25 cellular contexts compared by ENCODE assay signal in genomic region chr6:71452709-71453108, GRCh38.
"Had no signal": no experiment of that assay in that cellular context is flagged by ENCODE, and none has a peak within 500 bp of the region (broad histone marks: within the 10 kb centered on the region; RNA-seq: fewer than 3 reads in every experiment).

No MANE protein-coding gene starts in this region.

- ATAC-seq: heart right ventricle; left lobe of liver; natural killer cell treated with Interleukin-12 subunit alpha and Interleukin-12 subunit beta and Interleukin-15 and Interleukin-18, amount 100 ng/mL, for 72 hours; right cardiac atrium; sciatic nerve; stimulated activated naive B cell treated with anti-CD40 and anti-IgM and Interleukin-4, amounts not matched to agents 10 μg/mL and 1 μg/mL and 100 μg/mL, for 72 hours; stimulated activated naive CD8-positive, alpha-beta T cell treated with anti-CD3 and anti-CD28 coated beads, Interleukin-15, Interleukin-2, amounts not matched to agents 100 U/mL and 50 U/mL, for 24 hours had no signal

- H3K27ac Mint-ChIP-seq: naive B cell; natural killer cell treated with Interleukin-12 subunit alpha and Interleukin-12 subunit beta and Interleukin-15 and Interleukin-18, amount 100 ng/mL, for 72 hours; progenitor cell of endocrine pancreas; stimulated activated naive B cell treated with anti-CD40 and anti-IgM and Interleukin-4, amounts not matched to agents 10 μg/mL and 1 μg/mL and 100 μg/mL, for 72 hours had no signal

- H3K36me3 Mint-ChIP-seq: naive B cell; natural killer cell treated with Interleukin-12 subunit alpha and Interleukin-12 subunit beta and Interleukin-15 and Interleukin-18, amount 100 ng/mL, for 72 hours had no signal

- FAIRE-seq: small intestine had no signal

- H3K36me3 ChIP-seq: heart right ventricle, lower lobe of right lung, ovary, stomach, thyroid gland, transverse colon, upper lobe of left lung, vagina had no signal

- H3K27me3 ChIP-seq: heart right ventricle, hepatocyte, ovary, stomach, testis, thyroid gland, transverse colon, upper lobe of left lung, vagina had no signal

- H2AFZ ChIP-seq: hepatocyte had no signal

- H3K4me2 ChIP-seq: hepatocyte had no signal

- H3K4me1 ChIP-seq: heart right ventricle, lower lobe of right lung, stomach, testis, thyroid gland, transverse colon, vagina had no signal

- H3K27me3 Mint-ChIP-seq: naive B cell; natural killer cell treated with Interleukin-12 subunit alpha and Interleukin-12 subunit beta and Interleukin-15 and Interleukin-18, amount 100 ng/mL, for 72 hours; progenitor cell of endocrine pancreas had no signal

- DNase-seq: heart right ventricle; islet precursor cell; lower lobe of right lung; mammary epithelial cell; mesenchymal stem cell; naive B cell; ovary; retina; right cardiac atrium; small intestine; stimulated activated CD4-positive, alpha-beta T cell treated with anti-CD3 and anti-CD28 coated beads, Interleukin-2, amount 100 ng/mL, for 24 hours; stimulated activated CD4-positive, alpha-beta T cell treated with anti-CD3 and anti-CD28 coated beads, Interleukin-4, amount 100 ng/mL, for 1 hour; stimulated activated naive B cell treated with anti-CD40 and anti-IgM and Interleukin-4, amounts not matched to agents 10 μg/mL and 1 μg/mL and 100 μg/mL, for 72 hours; stimulated activated naive CD8-positive, alpha-beta T cell treated with anti-CD3 and anti-CD28 coated beads, Interleukin-15, Interleukin-2, amounts not matched to agents 100 U/mL and 50 U/mL, for 24 hours; stomach; testis; thyroid gland; transverse colon; upper lobe of left lung had no signal

- H3K9me3 ChIP-seq: lower lobe of right lung, ovary, stomach, testis, thyroid gland, transverse colon, upper lobe of left lung, vagina had no signal

- H3K4me3 ChIP-seq: heart right ventricle, hepatocyte, lower lobe of right lung, ovary, stomach, testis, thyroid gland, transverse colon, upper lobe of left lung, vagina had no signal

- H3K27ac ChIP-seq: heart right ventricle, hepatocyte, lower lobe of right lung, ovary, stomach, testis, thyroid gland, transverse colon, vagina had no signal

- H3K4me3 Mint-ChIP-seq: naive B cell; natural killer cell treated with Interleukin-12 subunit alpha and Interleukin-12 subunit beta and Interleukin-15 and Interleukin-18, amount 100 ng/mL, for 72 hours; stimulated activated naive B cell treated with anti-CD40 and anti-IgM and Interleukin-4, amounts not matched to agents 10 μg/mL and 1 μg/mL and 100 μg/mL, for 72 hours had no signal

- H3K79me2 ChIP-seq: hepatocyte had no signal
